Comparison of ENCODE assay signal across 8 cellular contexts in genomic region chr16:30805370-30806169, GRCh38. TPM values are rescaled to one million over a fixed set of nuclear protein-coding genes. Genes with fewer than 3 reads are reported as not detected.
DNase-seq lines count a peak whose midpoint lies in the region; ATAC-seq and TF ChIP-seq lines count a peak whose summit lies in the region.

No MANE protein-coding gene starts in this region.

- peaks cover 7% of the 10 kb centered on the region for H3K4me1 ChIP-seq in upper lobe of right lung

- no peaks in the 10 kb centered on the region for H3K27me3 ChIP-seq in upper lobe of right lung

- H3K27me3 Mint-ChIP-seq in IgD-negative memory B cell: peaks cover 15% of the 10 kb centered on the region
- H3K27me3 Mint-ChIP-seq in activated naive CD8-positive, alpha-beta T cell treated with anti-CD3 and anti-CD28 coated beads, Interleukin-2, amount 50 U/mL, for 24 hours: peaks cover 1% of the 10 kb centered on the region

- H3K9me3 Mint-ChIP-seq in IgD-negative memory B cell: no peaks in the 10 kb centered on the region
- H3K9me3 Mint-ChIP-seq in activated naive CD8-positive, alpha-beta T cell treated with anti-CD3 and anti-CD28 coated beads, Interleukin-2, amount 50 U/mL, for 24 hours: no peaks in the 10 kb centered on the region

- intact Hi-C loops in head of caudate nucleus (cut with DNase I) (loop anchor here (2.0 to 10.0 kb wide), 3 partner anchors 19 to 119 kb away; partner anchors contain the start of genes FBXL19 and ZNF629), upper lobe of right lung (cut with DNase I) (no loop called here)

- H3K27ac ChIP-seq in upper lobe of right lung: peak overlapping the region; percentile 83

- H3K4me3 Mint-ChIP-seq in IgD-negative memory B cell: peak overlapping the region; percentile 66 to 93 (median 80)
- peak overlapping the region; percentile 66 for H3K4me3 Mint-ChIP-seq in activated naive CD8-positive, alpha-beta T cell treated with anti-CD3 and anti-CD28 coated beads, Interleukin-2, amount 50 U/mL, for 24 hours

- no peaks in the 10 kb centered on the region for H3K9me3 ChIP-seq in upper lobe of right lung

- H3K36me3 Mint-ChIP-seq in IgD-negative memory B cell: peaks cover 1% of the 10 kb centered on the region
- no peaks in the 10 kb centered on the region for H3K36me3 Mint-ChIP-seq in activated naive CD8-positive, alpha-beta T cell treated with anti-CD3 and anti-CD28 coated beads, Interleukin-2, amount 50 U/mL, for 24 hours (ENCODE audit: low read depth)

- DNase-seq in EL (peak; percentile 81), SK-N-DZ (ENCODE audit: low spot score) (peak; percentile 87), head of caudate nucleus (peak; percentile 70 to 96 (median 90)), nucleus accumbens (lab: John Stamatoyannopoulos, UW) (peak in 54 of 56 donors; percentile 43 to 89 (median 77)), upper lobe of right lung (peak; percentile 95)
- DNase-seq in activated naive CD8-positive, alpha-beta T cell treated with anti-CD3 and anti-CD28 coated beads, Interleukin-2, amount 50 U/mL, for 24 hours: peak; percentile 61

- H3K4me1 Mint-ChIP-seq in IgD-negative memory B cell: peaks cover 13 to 20% (median 16%) of the 10 kb centered on the region in 3 donors
- H3K4me1 Mint-ChIP-seq in activated naive CD8-positive, alpha-beta T cell treated with anti-CD3 and anti-CD28 coated beads, Interleukin-2, amount 50 U/mL, for 24 hours: peaks cover 18% of the 10 kb centered on the region

- peak; percentile 77 for ATAC-seq in activated naive CD8-positive, alpha-beta T cell treated with anti-CD3 and anti-CD28 coated beads, Interleukin-2, amount 50 U/mL, for 24 hours
- ATAC-seq in upper lobe of right lung: peak; percentile 98
- no peak for ATAC-seq in HG03139 (IDR thresholded peaks at IDR 0.05; ENCODE audit: unreplicated experiment)

- no peaks in the 10 kb centered on the region for H3K36me3 ChIP-seq in upper lobe of right lung

- H3K27ac Mint-ChIP-seq in IgD-negative memory B cell: peak overlapping the region in 2 of 3 donors; percentile 10 to 93
- peak overlapping the region; percentile 78 for H3K27ac Mint-ChIP-seq in activated naive CD8-positive, alpha-beta T cell treated with anti-CD3 and anti-CD28 coated beads, Interleukin-2, amount 50 U/mL, for 24 hours

- H3K4me3 ChIP-seq in upper lobe of right lung: peak overlapping the region; percentile 64

- TF ChIP-seq CTCF in upper lobe of right lung (IDR thresholded peaks at IDR 0.05): no peak

RNA-seq across cellular contexts. Expression of gene ZNF629, which starts 18.6 kb away (rescaled TPM):
- 0.30 TPM for polyA plus RNA-seq in IgD-negative memory B cell
- 15.0 and 15.4 TPM in 2 replicates for polyA plus RNA-seq in SK-N-DZ (2014; cell fraction: cytosol; rRNA removed)
- 10.7 and 13.9 TPM in 2 replicates for polyA plus RNA-seq in SK-N-DZ (2014; cell fraction: nucleus; rRNA removed)
- total RNA-seq in upper lobe of right lung: 13.3 TPM

RNA-seq across cellular contexts. Expression of gene RNF40, which starts 43.4 kb away (rescaled TPM):
- polyA plus RNA-seq in IgD-negative memory B cell: 56.0 TPM
- polyA plus RNA-seq in SK-N-DZ (2014; cell fraction: cytosol; rRNA removed): 76.5 and 83.8 TPM in 2 replicates
- 104 and 122 TPM in 2 replicates for polyA plus RNA-seq in SK-N-DZ (2014; cell fraction: nucleus; rRNA removed)
- total RNA-seq in upper lobe of right lung: 93.6 TPM

RNA-seq across cellular contexts. Expression of gene CFAP119, which starts 43.7 kb away (rescaled TPM):
- polyA plus RNA-seq in IgD-negative memory B cell: 0.63 TPM
- 4.3 and 6.4 TPM in 2 replicates for polyA plus RNA-seq in SK-N-DZ (2014; cell fraction: cytosol; rRNA removed)
- 29.9 and 34.1 TPM in 2 replicates for polyA plus RNA-seq in SK-N-DZ (2014; cell fraction: nucleus; rRNA removed)
- 5.5 TPM for total RNA-seq in upper lobe of right lung

RNA-seq across cellular contexts. Expression of gene PHKG2, which starts 57.3 kb away (rescaled TPM):
- 36.7 TPM for polyA plus RNA-seq in IgD-negative memory B cell
- 23.3 and 28.6 TPM in 2 replicates for polyA plus RNA-seq in SK-N-DZ (2014; cell fraction: cytosol; rRNA removed)
- 71.3 and 96.4 TPM in 2 replicates for polyA plus RNA-seq in SK-N-DZ (2014; cell fraction: nucleus; rRNA removed)
- total RNA-seq in upper lobe of right lung: 26.0 TPM
